Comparison of ENCODE assay signal across 25 cellular contexts in genomic region chr6:107506145-107506544, GRCh38.
"Had no signal": no experiment of that assay in that cellular context is flagged by ENCODE, and none has a peak within 500 bp of the region (broad histone marks: within the 10 kb centered on the region; RNA-seq: fewer than 3 reads in every experiment).

No MANE protein-coding gene starts in this region.

- DNase-seq: activated CD4-positive, alpha-beta T cell treated with anti-CD3 and anti-CD28 coated beads for 1 hour; activated CD4-positive, alpha-beta T cell treated with anti-CD3 and anti-CD28 coated beads, Interleukin-2, amount 50 U/mL, for 1 hour; activated CD8-positive, alpha-beta T cell treated with anti-CD3 and anti-CD28 coated beads, Interleukin-2, amount 10 ng/mL, durations not matched to agents 7 days and 5 days; activated gamma-delta T cell; anterior cingulate cortex; body of pancreas; caudate nucleus; effector CD8-positive, alpha-beta T cell; gastrocnemius medialis; hypothalamus; left cardiac atrium; lower lobe of right lung; naive thymus-derived CD8-positive, alpha-beta T cell; retina; sigmoid colon; stimulated activated CD4-positive, alpha-beta T cell treated with anti-CD3 and anti-CD28 coated beads, Interleukin-4, amount 100 ng/mL, for 4 hours; stimulated activated naive CD8-positive, alpha-beta T cell treated with anti-CD3 and anti-CD28 coated beads, Interleukin-15, Interleukin-2, amounts not matched to agents 100 U/mL and 50 U/mL, for 24 hours; substantia nigra; T-helper 1 cell; T-helper 9 cell; thyroid gland; upper lobe of right lung had no signal

- H3K9me3 Mint-ChIP-seq: activated naive CD4-positive, alpha-beta T cell treated with anti-CD3 and anti-CD28 coated beads, Interleukin-2, amount 50 U/mL, for 24 hours; activated T-helper 1 cell treated with anti-CD3 and anti-CD28 coated beads, Interleukin-12 subunit alpha, Interleukin-12 subunit beta, Interleukin-2, Interleukin-4 antibody, amounts not matched to agents 30 ng/mL and 10 ng/mL and 1 ng/mL, durations not matched to agents 14 hours and 24 hours and 36 hours; dendritic cell treated with granulocyte-macrophage colony-stimulating factor and Interleukin-4, amounts not matched to agents 40 ng/mL and 50 ng/mL, for 4 days; naive thymus-derived CD8-positive, alpha-beta T cell had no signal

- H3K27ac ChIP-seq: body of pancreas, gastrocnemius medialis, lower lobe of right lung, sigmoid colon, thyroid gland, upper lobe of right lung had no signal

- H3K9me3 ChIP-seq: body of pancreas, gastrocnemius medialis, lower lobe of right lung, sigmoid colon, thyroid gland, upper lobe of right lung had no signal

- H3K4me1 ChIP-seq: lower lobe of right lung, upper lobe of right lung had no signal

- H3K27me3 Mint-ChIP-seq: dendritic cell treated with granulocyte-macrophage colony-stimulating factor and Interleukin-4, amounts not matched to agents 40 ng/mL and 50 ng/mL, for 4 days had no signal

- H3K27ac Mint-ChIP-seq: activated CD8-positive, alpha-beta T cell treated with anti-CD3 and anti-CD28 coated beads, Interleukin-2, amount 10 ng/mL, durations not matched to agents 7 days and 5 days; activated naive CD4-positive, alpha-beta T cell treated with anti-CD3 and anti-CD28 coated beads, Interleukin-2, amount 50 U/mL, for 24 hours; activated T-helper 1 cell treated with anti-CD3 and anti-CD28 coated beads, Interleukin-12 subunit alpha, Interleukin-12 subunit beta, Interleukin-2, Interleukin-4 antibody, amounts not matched to agents 30 ng/mL and 10 ng/mL and 1 ng/mL, durations not matched to agents 14 hours and 24 hours and 36 hours; dendritic cell treated with granulocyte-macrophage colony-stimulating factor and Interleukin-4, amounts not matched to agents 40 ng/mL and 50 ng/mL, for 4 days had no signal

- H3K4me1 Mint-ChIP-seq: activated naive CD4-positive, alpha-beta T cell treated with anti-CD3 and anti-CD28 coated beads, Interleukin-2, amount 50 U/mL, for 24 hours; naive thymus-derived CD8-positive, alpha-beta T cell had no signal

- H3K36me3 Mint-ChIP-seq: activated naive CD4-positive, alpha-beta T cell treated with anti-CD3 and anti-CD28 coated beads, Interleukin-2, amount 50 U/mL, for 24 hours had no signal

- H3K27me3 ChIP-seq: body of pancreas, gastrocnemius medialis, sigmoid colon, thyroid gland, upper lobe of right lung had no signal

- H3K36me3 ChIP-seq: lower lobe of right lung, thyroid gland, upper lobe of right lung had no signal

- ATAC-seq: activated CD8-positive, alpha-beta T cell treated with anti-CD3 and anti-CD28 coated beads, Interleukin-2, amount 10 ng/mL, durations not matched to agents 7 days and 5 days; body of pancreas; gastrocnemius medialis; left cardiac atrium; lower lobe of right lung; naive thymus-derived CD8-positive, alpha-beta T cell; stimulated activated naive CD8-positive, alpha-beta T cell treated with anti-CD3 and anti-CD28 coated beads, Interleukin-15, Interleukin-2, amounts not matched to agents 100 U/mL and 50 U/mL, for 24 hours; upper lobe of right lung had no signal

- H3K4me3 Mint-ChIP-seq: activated CD8-positive, alpha-beta T cell treated with anti-CD3 and anti-CD28 coated beads, Interleukin-2, amount 10 ng/mL, durations not matched to agents 7 days and 5 days; activated naive CD4-positive, alpha-beta T cell treated with anti-CD3 and anti-CD28 coated beads, Interleukin-2, amount 50 U/mL, for 24 hours; activated T-helper 1 cell treated with anti-CD3 and anti-CD28 coated beads, Interleukin-12 subunit alpha, Interleukin-12 subunit beta, Interleukin-2, Interleukin-4 antibody, amounts not matched to agents 30 ng/mL and 10 ng/mL and 1 ng/mL, durations not matched to agents 14 hours and 24 hours and 36 hours; dendritic cell treated with granulocyte-macrophage colony-stimulating factor and Interleukin-4, amounts not matched to agents 40 ng/mL and 50 ng/mL, for 4 days; naive thymus-derived CD8-positive, alpha-beta T cell had no signal

- H3K4me3 ChIP-seq: body of pancreas, gastrocnemius medialis, lower lobe of right lung, sigmoid colon, thyroid gland, upper lobe of right lung had no signal
